Comparison of ENCODE assay signal across 32 cellular contexts in the genomic region with DNA sequence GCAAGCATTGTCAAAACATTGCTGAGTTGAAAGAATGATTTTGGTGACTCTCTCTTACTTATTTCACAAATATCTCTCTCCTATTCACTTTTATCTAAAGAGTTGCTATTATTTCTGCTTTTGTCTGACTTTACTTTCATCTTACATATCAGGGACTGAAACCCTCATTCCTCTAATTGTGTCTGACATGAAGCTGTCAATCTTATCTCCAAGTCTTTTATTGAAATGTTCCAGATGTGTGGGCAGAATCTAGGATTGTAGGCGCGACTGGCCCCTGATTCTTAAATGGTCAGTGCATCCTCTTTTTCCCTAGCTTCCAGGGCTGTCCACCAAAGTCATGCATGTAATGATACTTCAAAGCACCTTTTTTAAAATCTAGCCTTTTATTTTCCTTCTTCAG.
"Had no signal": no experiment of that assay in that cellular context is flagged by ENCODE, and none has a peak within 500 bp of the region (broad histone marks: within the 10 kb centered on the region; RNA-seq: fewer than 3 reads in every experiment).

No MANE protein-coding gene starts in this region.

- DNase-seq: activated B cell treated with CpG ODN at 0.5 μM for 24 hours; activated CD4-positive, alpha-beta T cell treated with anti-CD3 and anti-CD28 coated beads for 48 hours; activated CD4-positive, alpha-beta T cell treated with anti-CD3 and anti-CD28 coated beads, Interleukin-2, amount 50 U/mL, for 1 hour; activated CD4-positive, alpha-beta T cell treated with anti-CD3 and anti-CD28 coated beads, Interleukin-2, amount 50 U/mL, for 48 hours; activated CD8-positive, alpha-beta memory T cell treated with anti-CD3 and anti-CD28 coated beads for 24 hours; activated CD8-positive, alpha-beta T cell treated with anti-CD3 and anti-CD28 coated beads for 36 hours; activated effector memory CD4-positive, alpha-beta T cell treated with anti-CD3 and anti-CD28 coated beads, Interleukin-2, amount 50 U/mL, for 16 hours; activated naive CD4-positive, alpha-beta T cell treated with anti-CD3 and anti-CD28 coated beads for 36 hours; activated naive CD8-positive, alpha-beta T cell treated with anti-CD3 and anti-CD28 coated beads for 36 hours; activated naive CD8-positive, alpha-beta T cell treated with anti-CD3 and anti-CD28 coated beads, Interleukin-2, amount 50 U/mL, for 24 hours; activated T-cell treated with anti-CD3 and anti-CD28 coated beads, Interleukin-2, amount 50 U/mL, for 1 hour; activated T-cell treated with anti-CD3 and anti-CD28 coated beads, Interleukin-2, amount 50 U/mL, for 48 hours; adrenal gland; amygdala; aorta; body of pancreas; central memory CD4-positive, alpha-beta T cell; cerebellar nuclear complex; colonic mucosa; dorsolateral prefrontal cortex; effector memory CD4-positive, alpha-beta T cell; endodermal cell; foreskin fibroblast; T-helper 1 cell; T-helper 17 cell; T1000; WERI-Rb-1 had no signal

- H3K27ac ChIP-seq: adrenal gland, body of pancreas, colonic mucosa, dorsolateral prefrontal cortex, WERI-Rb-1 had no signal

- H3K27ac Mint-ChIP-seq: activated B cell treated with CpG ODN at 0.5 μM for 24 hours; activated CD8-positive, alpha-beta T cell treated with anti-CD3 and anti-CD28 coated beads for 36 hours; activated naive CD4-positive, alpha-beta T cell treated with anti-CD3 and anti-CD28 coated beads for 36 hours; activated naive CD4-positive, alpha-beta T cell treated with anti-CD3 and anti-CD28 coated beads, Interleukin-2, amount 50 U/mL, for 24 hours; activated naive CD8-positive, alpha-beta T cell treated with anti-CD3 and anti-CD28 coated beads for 36 hours; activated naive CD8-positive, alpha-beta T cell treated with anti-CD3 and anti-CD28 coated beads, Interleukin-2, amount 50 U/mL, for 24 hours; activated T-helper 1 cell treated with anti-CD3 and anti-CD28 coated beads, Interleukin-12 subunit alpha, Interleukin-12 subunit beta, Interleukin-2, Interleukin-4 antibody, amounts not matched to agents 30 ng/mL and 10 ng/mL and 1 ng/mL, durations not matched to agents 14 hours and 24 hours and 36 hours; activated T-helper 2 cell treated with anti-CD3 and anti-CD28 coated beads, Interferon-gamma antibody, Interleukin-2, Interleukin-4, amounts not matched to agents 10 μg/mL and 5 μg/mL and 100 μg/mL, durations not matched to agents 14 hours and 24 hours and 36 hours; dendritic cell treated with granulocyte-macrophage colony-stimulating factor and Interleukin-4, amounts not matched to agents 40 ng/mL and 50 ng/mL, for 4 days; endodermal cell; T-helper 17 cell; T-helper 2 cell treated with Interferon-gamma antibody and Interleukin-4, amounts not matched to agents 5 μg/mL and 100 μg/mL, for 36 hours had no signal

- H3K27me3 Mint-ChIP-seq: activated naive CD8-positive, alpha-beta T cell treated with anti-CD3 and anti-CD28 coated beads for 36 hours; dendritic cell treated with granulocyte-macrophage colony-stimulating factor and Interleukin-4, amounts not matched to agents 40 ng/mL and 50 ng/mL, for 4 days had no signal

- H3K4me3 Mint-ChIP-seq: activated B cell treated with CpG ODN at 0.5 μM for 24 hours; activated CD8-positive, alpha-beta T cell treated with anti-CD3 and anti-CD28 coated beads for 36 hours; activated naive CD4-positive, alpha-beta T cell treated with anti-CD3 and anti-CD28 coated beads for 36 hours; activated naive CD4-positive, alpha-beta T cell treated with anti-CD3 and anti-CD28 coated beads, Interleukin-2, amount 50 U/mL, for 24 hours; activated naive CD8-positive, alpha-beta T cell treated with anti-CD3 and anti-CD28 coated beads for 36 hours; activated naive CD8-positive, alpha-beta T cell treated with anti-CD3 and anti-CD28 coated beads, Interleukin-2, amount 50 U/mL, for 24 hours; activated T-helper 1 cell treated with anti-CD3 and anti-CD28 coated beads, Interleukin-12 subunit alpha, Interleukin-12 subunit beta, Interleukin-2, Interleukin-4 antibody, amounts not matched to agents 30 ng/mL and 10 ng/mL and 1 ng/mL, durations not matched to agents 14 hours and 24 hours and 36 hours; dendritic cell treated with granulocyte-macrophage colony-stimulating factor and Interleukin-4, amounts not matched to agents 40 ng/mL and 50 ng/mL, for 4 days; endodermal cell; T-helper 17 cell; T-helper 2 cell treated with Interferon-gamma antibody and Interleukin-4, amounts not matched to agents 5 μg/mL and 100 μg/mL, for 36 hours had no signal

- H3K9me3 ChIP-seq: adrenal gland, body of pancreas, colonic mucosa had no signal

- H3K4me1 Mint-ChIP-seq: activated B cell treated with CpG ODN at 0.5 μM for 24 hours; activated naive CD4-positive, alpha-beta T cell treated with anti-CD3 and anti-CD28 coated beads, Interleukin-2, amount 50 U/mL, for 24 hours; T-helper 17 cell had no signal

- H3K27me3 ChIP-seq: adrenal gland, body of pancreas, colonic mucosa, dorsolateral prefrontal cortex had no signal

- H3K9me3 Mint-ChIP-seq: activated B cell treated with CpG ODN at 0.5 μM for 24 hours; activated CD8-positive, alpha-beta T cell treated with anti-CD3 and anti-CD28 coated beads for 36 hours; activated naive CD4-positive, alpha-beta T cell treated with anti-CD3 and anti-CD28 coated beads for 36 hours; activated naive CD4-positive, alpha-beta T cell treated with anti-CD3 and anti-CD28 coated beads, Interleukin-2, amount 50 U/mL, for 24 hours; activated naive CD8-positive, alpha-beta T cell treated with anti-CD3 and anti-CD28 coated beads for 36 hours; activated naive CD8-positive, alpha-beta T cell treated with anti-CD3 and anti-CD28 coated beads, Interleukin-2, amount 50 U/mL, for 24 hours; activated T-helper 1 cell treated with anti-CD3 and anti-CD28 coated beads, Interleukin-12 subunit alpha, Interleukin-12 subunit beta, Interleukin-2, Interleukin-4 antibody, amounts not matched to agents 30 ng/mL and 10 ng/mL and 1 ng/mL, durations not matched to agents 14 hours and 24 hours and 36 hours; activated T-helper 2 cell treated with anti-CD3 and anti-CD28 coated beads, Interferon-gamma antibody, Interleukin-2, Interleukin-4, amounts not matched to agents 10 μg/mL and 5 μg/mL and 100 μg/mL, durations not matched to agents 14 hours and 24 hours and 36 hours; dendritic cell treated with granulocyte-macrophage colony-stimulating factor and Interleukin-4, amounts not matched to agents 40 ng/mL and 50 ng/mL, for 4 days; endodermal cell; T-helper 2 cell treated with Interferon-gamma antibody and Interleukin-4, amounts not matched to agents 5 μg/mL and 100 μg/mL, for 36 hours had no signal

- H3K36me3 ChIP-seq: adrenal gland, colonic mucosa, WERI-Rb-1 had no signal

- H3K36me3 Mint-ChIP-seq: activated naive CD4-positive, alpha-beta T cell treated with anti-CD3 and anti-CD28 coated beads, Interleukin-2, amount 50 U/mL, for 24 hours; activated naive CD8-positive, alpha-beta T cell treated with anti-CD3 and anti-CD28 coated beads for 36 hours had no signal

- H3K4me3 ChIP-seq: adrenal gland, body of pancreas, colonic mucosa, dorsolateral prefrontal cortex had no signal

- H3K4me1 ChIP-seq: adrenal gland, colonic mucosa had no signal
